In genomic region chr2:235105821-235106359, GRCh38 we compare ENCODE assay signal across 1 cellular context.
TF ChIP-seq lines count a peak whose summit lies in the region.

No MANE protein-coding gene starts in this region.

TF ChIP-seq in HepG2, 621 proteins besides CTCF, POLR2A, EP300 and RAD21 (continued from another document):
- TF ChIP-seq ZNF710 (CRISPR knock-in tag; IDR thresholded peaks at IDR 0.05; ENCODE audit: borderline replicate concordance) (no peak), NFKBIZ (CRISPR knock-in tag; IDR thresholded peaks at IDR 0.05) (no peak), HNF1A (IDR thresholded peaks at IDR 0.05; ENCODE audit: low read depth) (no peak), HNF1A (CRISPR knock-in tag; IDR thresholded peaks at IDR 0.05; ENCODE audit: borderline replicate concordance) (no peak), MAFF (IDR thresholded peaks at IDR 0.05; ENCODE audit: low read depth, low read length) (no peak), ZBTB3 (CRISPR knock-in tag; IDR thresholded peaks at IDR 0.05; ENCODE audit: borderline replicate concordance, low read depth) (no peak), ZNF605 (CRISPR knock-in tag; IDR thresholded peaks at IDR 0.05) (peak; percentile 56; the same call in 1 of the 2 replicates), DZIP1 (CRISPR knock-in tag; IDR thresholded peaks at IDR 0.05) (no peak), ZNF382 (CRISPR knock-in tag; IDR thresholded peaks at IDR 0.05; ENCODE audit: borderline replicate concordance) (no peak), ZNF883 (CRISPR knock-in tag; IDR thresholded peaks at IDR 0.05; ENCODE audit: not compliant biosample characterization) (no peak), ZNF749 (CRISPR knock-in tag; IDR thresholded peaks at IDR 0.05; ENCODE audit: borderline replicate concordance) (no peak), ZMYM3 (CRISPR knock-in tag; IDR thresholded peaks at IDR 0.05) (no peak), MXD3 (CRISPR knock-in tag; IDR thresholded peaks at IDR 0.05) (no peak), NR3C1 (CRISPR knock-in tag; IDR thresholded peaks at IDR 0.05) (no peak), ZSCAN25 (CRISPR knock-in tag; IDR thresholded peaks at IDR 0.05) (peak; percentile 47; the same call in 1 of the 2 replicates), PHB2 (IDR thresholded peaks at IDR 0.05; ENCODE audit: partially characterized antibody) (no peak), NONO (IDR thresholded peaks at IDR 0.05) (no peak), NONO (CRISPR knock-in tag; conservative IDR thresholded peaks at IDR 0.05) (no peak), TRIM24 (CRISPR knock-in tag; IDR thresholded peaks at IDR 0.05) (no peak), GATA4 (IDR thresholded peaks at IDR 0.05; ENCODE audit: borderline replicate concordance, low read depth) (no peak), ZNF75D (CRISPR knock-in tag; IDR thresholded peaks at IDR 0.05; ENCODE audit: borderline replicate concordance) (no peak), HINFP (CRISPR knock-in tag; IDR thresholded peaks at IDR 0.05; ENCODE audit: low read depth) (0 out of 2 replicates have a peak, but pooled peaks have one; percentile 53), TFDP2 (CRISPR knock-in tag; IDR thresholded peaks at IDR 0.05) (no peak), SNAI1 (CRISPR knock-in tag; IDR thresholded peaks at IDR 0.05; ENCODE audit: borderline replicate concordance) (no peak), NFE2 (CRISPR knock-in tag; IDR thresholded peaks at IDR 0.05) (no peak), IRF1 (CRISPR knock-in tag; IDR thresholded peaks at IDR 0.05; ENCODE audit: low read depth) (no peak), IRF9 (CRISPR knock-in tag; IDR thresholded peaks at IDR 0.05; ENCODE audit: borderline replicate concordance) (no peak), PAWR (CRISPR knock-in tag; IDR thresholded peaks at IDR 0.05; ENCODE audit: borderline replicate concordance) (no peak), ZNF550 (CRISPR knock-in tag; IDR thresholded peaks at IDR 0.05; ENCODE audit: borderline replicate concordance) (no peak), ZNF496 (CRISPR knock-in tag; IDR thresholded peaks at IDR 0.05; ENCODE audit: insufficient replicate concordance) (no peak), HOXA3 (CRISPR knock-in tag; IDR thresholded peaks at IDR 0.05) (peak; percentile 76; the same call in 1 of the 2 replicates), CHD2 (IDR thresholded peaks at IDR 0.05; ENCODE audit: low read depth, low read length) (no peak), ZUFSP (CRISPR knock-in tag; IDR thresholded peaks at IDR 0.05; ENCODE audit: borderline replicate concordance) (no peak), ZFYVE20 (CRISPR knock-in tag; IDR thresholded peaks at IDR 0.05; ENCODE audit: borderline replicate concordance, low read depth) (no peak), ZNF343 (CRISPR knock-in tag; IDR thresholded peaks at IDR 0.05) (no peak), ZNF879 (CRISPR knock-in tag; IDR thresholded peaks at IDR 0.05) (no peak), ARNT2 (CRISPR knock-in tag; IDR thresholded peaks at IDR 0.05; ENCODE audit: low read depth) (no peak), SALL1 (CRISPR knock-in tag; IDR thresholded peaks at IDR 0.05) (peak; percentile 90), NFKB2 (CRISPR knock-in tag; IDR thresholded peaks at IDR 0.05; ENCODE audit: borderline replicate concordance) (no peak), ZMYM2 (CRISPR knock-in tag; IDR thresholded peaks at IDR 0.05) (peak; percentile 66; the same call in 1 of the 2 replicates), ZNF841 (CRISPR knock-in tag; IDR thresholded peaks at IDR 0.05; ENCODE audit: borderline replicate concordance) (no peak), MEF2D (CRISPR knock-in tag; IDR thresholded peaks at IDR 0.05) (no peak; the same call in 1 of the 2 replicates), ZBTB26 (CRISPR knock-in tag; IDR thresholded peaks at IDR 0.05; ENCODE audit: borderline replicate concordance) (no peak), ZNF713 (CRISPR knock-in tag; IDR thresholded peaks at IDR 0.05) (0 out of 2 replicates have a peak, but pooled peaks have one; percentile 48), HNF4A (CRISPR knock-in tag; IDR thresholded peaks at IDR 0.05) (0 out of 2 replicates have a peak, but pooled peaks have one; percentile 37), SCMH1 (CRISPR knock-in tag; IDR thresholded peaks at IDR 0.05; ENCODE audit: borderline replicate concordance) (no peak)
